ENCODE assay signal across 18 cellular contexts in genomic region chr2:96661324-96661723, GRCh38. TPM values are rescaled to one million over a fixed set of nuclear protein-coding genes. Genes with fewer than 3 reads are reported as not detected.
DNase-seq lines count a peak whose midpoint lies in the region; ATAC-seq, FAIRE-seq and TF ChIP-seq lines count a peak whose summit lies in the region.
"Had no signal": no experiment of that assay in that cellular context is flagged by ENCODE, and none has a peak within 500 bp of the region (broad histone marks: within the 10 kb centered on the region; RNA-seq: fewer than 3 reads in every experiment).

No MANE protein-coding gene starts in this region.

- H3K27ac Mint-ChIP-seq in endothelial cell (ENCODE audit: unreplicated experiment): peak overlapping the region; percentile 57
- H3K27ac Mint-ChIP-seq: CD4-positive, alpha-beta T cell; H9 had no signal

- POLR2A ChIA-PET in HepG2 (lab: Yijun Ruan, JAX): no interaction called here

- in situ Hi-C loops in HepG2 (cut with HindIII; ENCODE audit: extremely low pct_ligation_motif_present, low pct_unique_long_range_greater_than_20kb): no loop called here

- H4K20me1 ChIP-seq in HepG2 (ENCODE audit: insufficient read depth, low read length): no peaks in the 10 kb centered on the region
- no peaks in the 10 kb centered on the region for H4K20me1 ChIP-seq in osteoblast (ENCODE audit: insufficient read depth, low read length)

- no peak for TF ChIP-seq RAD21 in HepG2 (CRISPR knock-in tag; IDR thresholded peaks at IDR 0.05)

- H3K27me3 ChIP-seq in HepG2 (ENCODE audit: control insufficient read depth in 1 of 2, insufficient read depth in 2 of 2, low read length in 2 of 2): peaks cover 0 to 22% of the 10 kb centered on the region in 2 experiments; a peak in 3 of 5 replicates
- no peaks in the 10 kb centered on the region for H3K27me3 ChIP-seq in right lobe of liver
- H3K27me3 ChIP-seq in osteoblast (ENCODE audit: insufficient read depth, low read length): no peaks in the 10 kb centered on the region
- no peaks in the 10 kb centered on the region for H3K27me3 ChIP-seq in colonic mucosa

- no peak for TF ChIP-seq POLR2A in HepG2 (IDR thresholded peaks at IDR 0.05; ENCODE audit: insufficient read depth in 1 of 2, low read depth in 2 of 2, low read length in 2 of 2)
- no peak for TF ChIP-seq POLR2A in right lobe of liver (IDR thresholded peaks at IDR 0.05)

- H3K27me3 Mint-ChIP-seq in endothelial cell (ENCODE audit: unreplicated experiment): peaks cover 2% of the 10 kb centered on the region

- H2AFZ ChIP-seq in HepG2 (ENCODE audit: low read length): no peak overlapping the region
- H2AFZ ChIP-seq in osteoblast (ENCODE audit: low read length): no peak overlapping the region

- DNase-seq in HepG2 (ENCODE audit: low spot score) (no peak), right lobe of liver (no peak), endothelial cell (ENCODE audit: low spot score) (no peak), osteoblast (ENCODE audit: insufficient read length, low spot score, missing footprints) (peak; percentile 25), colonic mucosa (no peak)
- no peak for DNase-seq in stimulated activated CD4-positive, alpha-beta T cell treated with anti-CD3 and anti-CD28 coated beads, Interleukin-2, amount 100 ng/mL, for 24 hours
- DNase-seq in stimulated activated CD4-positive, alpha-beta T cell treated with anti-CD3 and anti-CD28 coated beads, Interleukin-4, amount 100 ng/mL, for 24 hours: no peak
- DNase-seq: AML-193; CD4-positive, alpha-beta T cell; DMS153; DMS79; GF-D8; H9 had no signal

- H3K4me3 ChIP-seq in HepG2 (replicated peaks in 1 of 3; ENCODE audit: insufficient read depth in 1 of 3, low read depth in 2 of 3, low read length in 3 of 3) (no peak overlapping the region), right lobe of liver (no peak overlapping the region), osteoblast (ENCODE audit: insufficient read depth, low read length) (no peak overlapping the region), colonic mucosa (no peak overlapping the region)
- H3K4me3 ChIP-seq: A549 had no signal

- BruUV-seq in HepG2 (replicated peaks; lab: Mats Ljungman, UMichigan): no TSS peak

- H3K4me2 ChIP-seq in HepG2 (ENCODE audit: low read depth, low read length) (peak overlapping the region; percentile 37; the same call in 1 of the 2 replicates), osteoblast (ENCODE audit: insufficient read depth, low read length) (no peak overlapping the region)
- H3K4me2 ChIP-seq: A549 had no signal

- H3K4me3 Mint-ChIP-seq in endothelial cell (ENCODE audit: unreplicated experiment): no peak overlapping the region
- H3K4me3 Mint-ChIP-seq: CD4-positive, alpha-beta T cell; H9 had no signal

- ATAC-seq in HepG2: peak; percentile 62
- ATAC-seq in right lobe of liver: no peak
- ATAC-seq: A549 had no signal

- no peak for FAIRE-seq in HepG2 (lab: Jason Lieb, UNC)
- FAIRE-seq: A549, H1 had no signal

- H3K9me3 Mint-ChIP-seq in endothelial cell (ENCODE audit: unreplicated experiment): no peaks in the 10 kb centered on the region

- intact Hi-C loops in HepG2 (cut with micrococcal nuclease; ENCODE audit: unreplicated experiment) (no loop called here), right lobe of liver (cut with DNase I) (no loop called here), colonic mucosa (cut with DNase I) (no loop called here)

- peaks cover 7% of the 10 kb centered on the region for H3K4me1 Mint-ChIP-seq in endothelial cell (ENCODE audit: unreplicated experiment)
- H3K4me1 Mint-ChIP-seq: H9 had no signal

- H3K36me3 ChIP-seq in HepG2 (replicated peaks in 1 of 2; ENCODE audit: control insufficient read depth in 1 of 2, insufficient read depth in 2 of 2, low read length in 2 of 2): no peaks in the 10 kb centered on the region
- H3K36me3 ChIP-seq in right lobe of liver: no peaks in the 10 kb centered on the region
- H3K36me3 ChIP-seq in osteoblast (ENCODE audit: insufficient read depth, low read length): no peaks in the 10 kb centered on the region
- no peaks in the 10 kb centered on the region for H3K36me3 ChIP-seq in colonic mucosa

- TF ChIP-seq CTCF in HepG2 (CRISPR knock-in tag; IDR thresholded peaks at IDR 0.05): peak; percentile 35; the same call in 1 of the 2 replicates
- no peak for TF ChIP-seq CTCF in right lobe of liver (IDR thresholded peaks at IDR 0.05)
- TF ChIP-seq CTCF in endothelial cell (IDR thresholded peaks at IDR 0.05; ENCODE audit: unreplicated experiment): no peak
- no peak for TF ChIP-seq CTCF in osteoblast (IDR thresholded peaks at IDR 0.05; ENCODE audit: extremely low read depth, low read depth, low read length)
- no peak for TF ChIP-seq CTCF in colonic mucosa (IDR thresholded peaks at IDR 0.05)

- no peak for TF ChIP-seq EP300 in HepG2 (IDR thresholded peaks at IDR 0.05; ENCODE audit: low read depth in 2 of 2, low read length in 2 of 2)
- no peak for TF ChIP-seq EP300 in HepG2 (CRISPR knock-in tag; IDR thresholded peaks at IDR 0.05; ENCODE audit: borderline replicate concordance)

- WGBS in HepG2 (ENCODE audit: low lambda C conversion rate): 51% methylated on average over 4 of the region's 6 CpGs
- WGBS in right lobe of liver (ENCODE audit: insufficient coverage, low coverage, low lambda C conversion rate, missing lambda C conversion rate): 81% methylated on average over 2 of the region's 6 CpGs

- H3K27ac ChIP-seq in HepG2 (ENCODE audit: extremely low read length, insufficient read depth, low read length) (no peak overlapping the region), right lobe of liver (no peak overlapping the region), osteoblast (ENCODE audit: low read depth, low read length) (no peak overlapping the region), colonic mucosa (no peak overlapping the region)
- H3K27ac ChIP-seq: 22Rv1, C4-2B had no signal

- H3K36me3 Mint-ChIP-seq in endothelial cell (ENCODE audit: low read depth, unreplicated experiment): peaks cover 4% of the 10 kb centered on the region

- H3K4me1 ChIP-seq in HepG2 (ENCODE audit: insufficient read depth, low read length): peaks cover 13% of the 10 kb centered on the region; the same call in 1 of the 2 replicates
- H3K4me1 ChIP-seq in right lobe of liver: no peaks in the 10 kb centered on the region
- peaks cover 16% of the 10 kb centered on the region for H3K4me1 ChIP-seq in osteoblast (ENCODE audit: insufficient read depth, low read length)
- H3K4me1 ChIP-seq in colonic mucosa: no peaks in the 10 kb centered on the region
- H3K4me1 ChIP-seq: Caco-2 had no signal

- H3K79me2 ChIP-seq in HepG2 (ENCODE audit: insufficient read depth, low read length): no peaks in the 10 kb centered on the region
- no peaks in the 10 kb centered on the region for H3K79me2 ChIP-seq in osteoblast (ENCODE audit: insufficient read depth, low read length)

- no peak overlapping the region for H3K9ac ChIP-seq in HepG2 (ENCODE audit: insufficient read depth, low read depth, low read length)
- no peak overlapping the region for H3K9ac ChIP-seq in colonic mucosa (ENCODE audit: low read depth in 2 of 2, low read length in 2 of 2)

- no peaks in the 10 kb centered on the region for H3K9me3 ChIP-seq in HepG2 (ENCODE audit: low read length)
- H3K9me3 ChIP-seq in right lobe of liver: no peaks in the 10 kb centered on the region
- H3K9me3 ChIP-seq in osteoblast (ENCODE audit: low read depth, low read length): no peaks in the 10 kb centered on the region
- no peaks in the 10 kb centered on the region for H3K9me3 ChIP-seq in colonic mucosa

- CTCF ChIA-PET in HepG2 (lab: Yijun Ruan, JAX; ENCODE audit: low intra/inter-chr PET ratio, low total read pairs): no interaction called here

RNA-seq across cellular contexts. Expression of gene FER1L5, which starts 18.8 kb away (rescaled TPM):
- total RNA-seq in HepG2 (2016; rRNA removed; fragmentation: Illumina TruSeq; extraction: Trizol) (0.02 TPM in 1 of 2 replicates, not detected in the other), right lobe of liver (not detected), endothelial cell (ENCODE audit: unreplicated experiment) (1.0 TPM), osteoblast (1.1 and 1.2 TPM in 2 replicates), colonic mucosa (not detected)
- not detected in 2 replicates for total RNA-seq in HepG2 (2016; cell fraction: cytosol; rRNA removed; fragmentation: Illumina TruSeq; extraction: Trizol; ENCODE audit: low read depth)
- total RNA-seq in HepG2 (2016; cell fraction: insoluble cytoplasmic fraction; rRNA removed; fragmentation: Illumina TruSeq; extraction: Trizol): 0.02 TPM in 1 of 2 replicates, not detected in the other
- 0.03 TPM in 1 of 2 replicates, not detected in the other for total RNA-seq in HepG2 (2016; cell fraction: membrane; rRNA removed; fragmentation: Illumina TruSeq; extraction: Trizol)
- total RNA-seq in HepG2 (2016; cell fraction: nucleus; rRNA removed; fragmentation: Illumina TruSeq; extraction: Trizol): 0.12 and 0.16 TPM in 2 replicates
- 0.08 and 0.22 TPM in 2 replicates for polyA plus RNA-seq in HepG2 (2011; rRNA removed)
- polyA plus RNA-seq in HepG2 (2011; cell fraction: cytosol; rRNA removed): 0.01 and 0.03 TPM in 2 replicates
- polyA plus RNA-seq in HepG2 (2011; cell fraction: nucleus; rRNA removed): 1.2 and 1.4 TPM in 2 replicates
- 0.09 and 0.15 TPM in 2 replicates for polyA plus RNA-seq in HepG2 (2012)
- not detected in 2 replicates for polyA plus RNA-seq in HepG2 (2016; cell fraction: cytosol; fragmentation: Illumina TruSeq; extraction: Trizol; ENCODE audit: low read depth)
- polyA plus RNA-seq in HepG2 (2016; cell fraction: insoluble cytoplasmic fraction; fragmentation: Illumina TruSeq; extraction: Trizol; ENCODE audit: low read depth): not detected in 2 replicates
- not detected in 2 replicates for polyA plus RNA-seq in HepG2 (2016; cell fraction: membrane; fragmentation: Illumina TruSeq; extraction: Trizol; ENCODE audit: low read depth)
- polyA plus RNA-seq in HepG2 (2016; cell fraction: nucleus; fragmentation: Illumina TruSeq; extraction: Trizol; ENCODE audit: insufficient read depth, low read depth): 0.12 and 0.25 TPM in 2 replicates
- polyA minus RNA-seq in HepG2 (2011; rRNA and poly(A)+ RNA removed; ENCODE audit: low replicate concordance): 0.07 and 0.16 TPM in 2 replicates
- polyA minus RNA-seq in HepG2 (2011; cell fraction: cytosol; rRNA and poly(A)+ RNA removed): not detected in 2 replicates
- 0.25 and 0.26 TPM in 2 replicates for polyA minus RNA-seq in HepG2 (2011; cell fraction: nucleus; rRNA and poly(A)+ RNA removed)
- total RNA-seq: CD4-positive, alpha-beta T cell had no signal

RNA-seq across cellular contexts. Expression of gene KANSL3, which starts 23.2 kb away (rescaled TPM):
- 37.3 and 43.9 TPM in 2 replicates for total RNA-seq in HepG2 (2016; rRNA removed; fragmentation: Illumina TruSeq; extraction: Trizol)
- 7.8 and 8.3 TPM in 2 replicates for total RNA-seq in HepG2 (2016; cell fraction: cytosol; rRNA removed; fragmentation: Illumina TruSeq; extraction: Trizol; ENCODE audit: low read depth)
- total RNA-seq in HepG2 (2016; cell fraction: insoluble cytoplasmic fraction; rRNA removed; fragmentation: Illumina TruSeq; extraction: Trizol): 35.6 and 36.6 TPM in 2 replicates
- 26.4 and 26.5 TPM in 2 replicates for total RNA-seq in HepG2 (2016; cell fraction: membrane; rRNA removed; fragmentation: Illumina TruSeq; extraction: Trizol)
- total RNA-seq in HepG2 (2016; cell fraction: nucleus; rRNA removed; fragmentation: Illumina TruSeq; extraction: Trizol): 40.0 and 44.1 TPM in 2 replicates
- polyA plus RNA-seq in HepG2 (2011; rRNA removed): 20.8 and 28.2 TPM in 2 replicates
- 17.0 and 17.8 TPM in 2 replicates for polyA plus RNA-seq in HepG2 (2011; cell fraction: cytosol; rRNA removed)
- polyA plus RNA-seq in HepG2 (2011; cell fraction: nucleus; rRNA removed): 63.0 and 65.8 TPM in 2 replicates
- 28.9 and 35.1 TPM in 2 replicates for polyA plus RNA-seq in HepG2 (2012)
- polyA plus RNA-seq in HepG2 (2016; cell fraction: cytosol; fragmentation: Illumina TruSeq; extraction: Trizol; ENCODE audit: low read depth): 3.4 TPM in 2 replicates
- polyA plus RNA-seq in HepG2 (2016; cell fraction: insoluble cytoplasmic fraction; fragmentation: Illumina TruSeq; extraction: Trizol; ENCODE audit: low read depth): 26.9 and 34.3 TPM in 2 replicates
- polyA plus RNA-seq in HepG2 (2016; cell fraction: membrane; fragmentation: Illumina TruSeq; extraction: Trizol; ENCODE audit: low read depth): 12.0 and 12.5 TPM in 2 replicates
- 50.8 and 58.3 TPM in 2 replicates for polyA plus RNA-seq in HepG2 (2016; cell fraction: nucleus; fragmentation: Illumina TruSeq; extraction: Trizol; ENCODE audit: insufficient read depth, low read depth)
- 85.2 and 180 TPM in 2 replicates for polyA minus RNA-seq in HepG2 (2011; rRNA and poly(A)+ RNA removed; ENCODE audit: low replicate concordance)
- 19.0 and 20.2 TPM in 2 replicates for polyA minus RNA-seq in HepG2 (2011; cell fraction: cytosol; rRNA and poly(A)+ RNA removed)
- polyA minus RNA-seq in HepG2 (2011; cell fraction: nucleus; rRNA and poly(A)+ RNA removed): 73.1 and 81.1 TPM in 2 replicates
- 10 to 100 TPM; 17.3 to 29.3 (median 21.6) TPM for total RNA-seq in right lobe of liver
- 36.3 TPM for total RNA-seq in endothelial cell (ENCODE audit: unreplicated experiment)
- 46.9 and 50.3 TPM in 2 replicates for total RNA-seq in osteoblast
- 10 to 100 TPM; 33.6 to 36.5 TPM for total RNA-seq in colonic mucosa
